Comparison of ENCODE assay signal across 20 cellular contexts in the genomic region with DNA sequence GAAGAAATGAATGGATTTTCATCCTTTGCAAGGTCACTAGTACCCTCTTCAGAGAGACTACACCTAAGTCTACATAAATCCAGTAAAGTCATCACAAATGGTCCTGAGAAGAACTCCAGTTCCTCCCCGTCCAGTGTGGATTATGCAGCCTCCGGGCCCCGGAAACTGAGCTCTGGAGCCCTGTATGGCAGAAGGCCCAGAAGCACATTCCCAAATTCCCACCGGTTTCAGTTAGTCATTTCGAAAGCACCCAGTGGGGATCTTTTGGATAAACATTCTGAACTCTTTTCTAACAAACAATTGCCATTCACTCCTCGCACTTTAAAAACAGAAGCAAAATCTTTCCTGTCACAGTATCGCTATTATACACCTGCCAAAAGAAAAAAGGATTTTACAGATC. TPM values are rescaled to one million over a fixed set of nuclear protein-coding genes. Genes with fewer than 3 reads are reported as not detected.
DNase-seq lines count a peak whose midpoint lies in the region; ATAC-seq and TF ChIP-seq lines count a peak whose summit lies in the region.
"Had no signal": no experiment of that assay in that cellular context is flagged by ENCODE, and none has a peak within 500 bp of the region (broad histone marks: within the 10 kb centered on the region; RNA-seq: fewer than 3 reads in every experiment).

No MANE protein-coding gene starts in this region.

- TF ChIP-seq CTCF in fibroblast of villous mesenchyme (IDR thresholded peaks at IDR 0.05; ENCODE audit: insufficient read depth, low read depth, low read length) (no peak), tibial artery (IDR thresholded peaks at IDR 0.05) (no peak)

- peaks cover 0 to 13% (median 1%) of the 10 kb centered on the region in 4 donors for H3K4me1 ChIP-seq in tibial artery
- H3K4me1 ChIP-seq: left lung had no signal

- no peak overlapping the region for H3K4me3 ChIP-seq in fibroblast of villous mesenchyme (ENCODE audit: low read depth, low read length)
- peak overlapping the region in 1 of 2 donors; percentile 20 for H3K4me3 ChIP-seq in tibial artery
- H3K4me3 ChIP-seq: left lung, stomach had no signal

- H3K36me3 ChIP-seq in tibial artery, result peaks cover 0 to 7% (median 7%) of the 10 kb centered on the region in 3 donors
- H3K36me3 ChIP-seq: left lung had no signal

- intact Hi-C loops in tibial artery (cut with DNase I; ENCODE audit: low total_unique reads), result no loop called here

- H3K9me3 ChIP-seq in tibial artery, result no peaks in the 10 kb centered on the region
- H3K9me3 ChIP-seq: left lung, stomach had no signal

- ATAC-seq in esophagus mucosa, result no peak
- no peak for ATAC-seq in GM19397 (IDR thresholded peaks at IDR 0.05; ENCODE audit: unreplicated experiment)
- ATAC-seq: left lung, T-cell had no signal

- no peaks in the 10 kb centered on the region for H3K27me3 ChIP-seq in tibial artery
- H3K27me3 ChIP-seq: left lung, stomach had no signal

- peak overlapping the region in 1 of 2 donors; percentile 36 for H3K27ac ChIP-seq in tibial artery
- H3K27ac ChIP-seq: C4-2B, left lung, stomach had no signal

- DNase-seq in A172 (ENCODE audit: low spot score) (peak; percentile 10), HCEC 1CT (peak; percentile 84), astrocyte of the hippocampus (ENCODE audit: low read depth, low spot score) (peak; percentile 82), fibroblast of villous mesenchyme (ENCODE audit: low read depth) (peak; percentile 51), tibial artery (no peak), medulla oblongata (ENCODE audit: extremely low spot score) (no peak)
- DNase-seq: activated CD4-positive, alpha-beta T cell treated with anti-CD3 and anti-CD28 coated beads, Interleukin-2, amount 50 U/mL, for 1 hour; activated CD8-positive, alpha-beta memory T cell treated with anti-CD3 and anti-CD28 coated beads, Interleukin-2, amount 50 U/mL, for 4 hours; caudate nucleus; left lung; NCI-H1417 treated with DMSO at 0.1 percent for 48 hours; NCI-H2171; NCI-H526 treated with DMSO at 0.1 percent for 48 hours; Right ventricle myocardium superior; stimulated activated CD4-positive, alpha-beta T cell treated with anti-CD3 and anti-CD28 coated beads, Interleukin-4, amount 100 ng/mL, for 1 hour; stomach; T-cell had no signal

RNA-seq across cellular contexts. Expression of a gene that starts 40.8 kb away (rescaled TPM):
- 5.3 and 5.9 TPM in 2 replicates for total RNA-seq in A172 (2014; rRNA removed; shearing (Covaris generic))
- total RNA-seq in fibroblast of villous mesenchyme, result 11.0 and 13.0 TPM in 2 replicates
- 3.1 TPM for total RNA-seq in esophagus mucosa

Comparison
In these comparisons a context has a peak if more than half of its experiments do, and no peak if none do; other contexts are left out.
1. DNase-seq: peak in A172 (single experiment), HCEC 1CT (single experiment), astrocyte of the hippocampus (single experiment) and fibroblast of villous mesenchyme (single experiment); none in tibial artery (0 of 2) and medulla oblongata (single experiment).